4 cellular contexts compared by ENCODE assay signal in genomic region chr11:134382830-134383229, GRCh38.
"Had no signal": no experiment of that assay in that cellular context is flagged by ENCODE, and none has a peak within 500 bp of the region (broad histone marks: within the 10 kb centered on the region; RNA-seq: fewer than 3 reads in every experiment).

No MANE protein-coding gene starts in this region.

- H3K27ac Mint-ChIP-seq: GM23338, H9, IgD-negative memory B cell had no signal

- DNase-seq: H9, HCEC 1CT had no signal

- H3K9me3 Mint-ChIP-seq: GM23338, H9, IgD-negative memory B cell had no signal

- H3K4me3 Mint-ChIP-seq: GM23338, H9, IgD-negative memory B cell had no signal
